Comparison of ENCODE assay signal across 12 cellular contexts in the genomic region with DNA sequence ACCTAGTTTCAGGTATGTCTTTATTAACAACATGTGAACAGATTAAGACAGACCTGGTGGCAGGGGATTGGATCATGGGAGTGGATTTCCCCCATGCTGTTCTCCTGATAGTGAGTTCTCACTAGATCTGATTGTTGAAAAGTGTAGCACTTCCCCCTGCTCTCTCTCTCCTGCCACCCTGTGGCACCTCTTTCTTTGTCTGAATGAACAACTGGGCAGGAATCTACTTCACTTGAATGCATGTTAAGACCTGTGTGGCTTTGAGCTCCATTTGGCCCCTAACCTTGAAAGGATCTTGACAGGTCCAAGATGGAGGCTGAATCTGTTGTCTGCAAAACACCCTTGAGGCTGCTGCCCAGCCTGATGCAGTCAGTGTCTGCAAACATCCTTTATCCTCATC.
A peak's percentile ranks its signal among the peaks of the same experiment; 100 is the strongest.
DNase-seq lines count a peak whose midpoint lies in the region; ATAC-seq and TF ChIP-seq lines count a peak whose summit lies in the region.
"Had no signal": no experiment of that assay in that cellular context is flagged by ENCODE, and none has a peak within 500 bp of the region (broad histone marks: within the 10 kb centered on the region; RNA-seq: fewer than 3 reads in every experiment).

No MANE protein-coding gene starts in this region.

- H3K9me3 ChIP-seq in adipocyte (ENCODE audit: control insufficient read depth, low read length) = no peaks in the 10 kb centered on the region
- H3K9me3 ChIP-seq: upper lobe of left lung had no signal

- H3K4me1 ChIP-seq in adipocyte (ENCODE audit: control insufficient read depth, insufficient read depth, low read length) = no peaks in the 10 kb centered on the region
- H3K4me1 ChIP-seq: upper lobe of left lung had no signal

- no peak overlapping the region for H3K9ac ChIP-seq in adipocyte (ENCODE audit: low read length)

- TF ChIP-seq CTCF in LNCaP clone FGC (IDR thresholded peaks at IDR 0.05; ENCODE audit: control insufficient read depth, extremely low read depth, insufficient read depth) = peak; percentile 16; the same call in 1 of the 2 replicates
- TF ChIP-seq CTCF in osteocyte (IDR thresholded peaks at IDR 0.05) = peak; percentile 31

- peaks cover 7% of the 10 kb centered on the region for H3K9me3 Mint-ChIP-seq in osteocyte (ENCODE audit: unreplicated experiment)
- peaks cover 12 to 13% of the 10 kb centered on the region in 2 donors for H3K9me3 Mint-ChIP-seq in stimulated activated naive CD8-positive, alpha-beta T cell treated with anti-CD3 and anti-CD28 coated beads, Interleukin-15, amount 100 ng/mL, for 72 hours

- H3K27ac Mint-ChIP-seq in osteocyte (ENCODE audit: unreplicated experiment) = no peak overlapping the region
- H3K27ac Mint-ChIP-seq in stimulated activated naive CD8-positive, alpha-beta T cell treated with anti-CD3 and anti-CD28 coated beads, Interleukin-15, amount 100 ng/mL, for 72 hours = no peak overlapping the region
- H3K27ac Mint-ChIP-seq: activated T-helper 1 cell treated with anti-CD3 and anti-CD28 coated beads, Interleukin-12 subunit alpha, Interleukin-12 subunit beta, Interleukin-2, Interleukin-4 antibody, amounts not matched to agents 30 ng/mL and 10 ng/mL and 1 ng/mL, durations not matched to agents 14 hours and 24 hours and 36 hours had no signal

- DNase-seq in NCI-H82 (lab: John Stamatoyannopoulos, UW) (peak; percentile 27), NCI-H82 treated with DMSO at 0.1 percent for 48 hours (lab: John Stamatoyannopoulos, UW; ENCODE audit: unreplicated experiment) (no peak), LNCaP clone FGC (ENCODE audit: low read depth) (no peak), adipocyte (ENCODE audit: low read depth) (peak; percentile 20), osteocyte (ENCODE audit: extremely low spot score, unreplicated experiment) (peak; percentile 40), ecto neural progenitor cell (ENCODE audit: low spot score) (no peak), NCI-H446 treated with DMSO at 0.1 percent for 48 hours (lab: John Stamatoyannopoulos, UW) (no peak)
- no peak for DNase-seq in stimulated activated naive CD8-positive, alpha-beta T cell treated with anti-CD3 and anti-CD28 coated beads, Interleukin-15, amount 100 ng/mL, for 72 hours
- DNase-seq: upper lobe of left lung had no signal

- no peaks in the 10 kb centered on the region for H3K36me3 ChIP-seq in adipocyte (ENCODE audit: control insufficient read depth, insufficient read depth, low read length, severe bottlenecking)
- H3K36me3 ChIP-seq: upper lobe of left lung had no signal

- H3K36me3 Mint-ChIP-seq in osteocyte (ENCODE audit: unreplicated experiment) = no peaks in the 10 kb centered on the region
- H3K36me3 Mint-ChIP-seq: CD14-positive monocyte had no signal

- H3K4me3 ChIP-seq in LNCaP clone FGC (ENCODE audit: low read depth, low read length) (no peak overlapping the region), adipocyte (ENCODE audit: low read length) (no peak overlapping the region)
- H3K4me3 ChIP-seq: lung, upper lobe of left lung had no signal

- H3K4me1 Mint-ChIP-seq in osteocyte (ENCODE audit: unreplicated experiment) = no peaks in the 10 kb centered on the region
- no peaks in the 10 kb centered on the region for H3K4me1 Mint-ChIP-seq in stimulated activated naive CD8-positive, alpha-beta T cell treated with anti-CD3 and anti-CD28 coated beads, Interleukin-15, amount 100 ng/mL, for 72 hours

- ATAC-seq in stimulated activated naive CD8-positive, alpha-beta T cell treated with anti-CD3 and anti-CD28 coated beads, Interleukin-15, amount 100 ng/mL, for 72 hours = no peak

- no peaks in the 10 kb centered on the region for H3K27me3 ChIP-seq in adipocyte (replicated peaks; ENCODE audit: control insufficient read depth, insufficient read depth, low read length)
- H3K27me3 ChIP-seq: upper lobe of left lung had no signal

- peaks cover 21% of the 10 kb centered on the region for H3K27me3 Mint-ChIP-seq in osteocyte (ENCODE audit: unreplicated experiment)
- no peaks in the 10 kb centered on the region for H3K27me3 Mint-ChIP-seq in stimulated activated naive CD8-positive, alpha-beta T cell treated with anti-CD3 and anti-CD28 coated beads, Interleukin-15, amount 100 ng/mL, for 72 hours

- H3K4me3 Mint-ChIP-seq in osteocyte (ENCODE audit: unreplicated experiment) = no peak overlapping the region
- H3K4me3 Mint-ChIP-seq in stimulated activated naive CD8-positive, alpha-beta T cell treated with anti-CD3 and anti-CD28 coated beads, Interleukin-15, amount 100 ng/mL, for 72 hours = no peak overlapping the region
- H3K4me3 Mint-ChIP-seq: activated T-helper 1 cell treated with anti-CD3 and anti-CD28 coated beads, Interleukin-12 subunit alpha, Interleukin-12 subunit beta, Interleukin-2, Interleukin-4 antibody, amounts not matched to agents 30 ng/mL and 10 ng/mL and 1 ng/mL, durations not matched to agents 14 hours and 24 hours and 36 hours; CD14-positive monocyte had no signal

Comparison
In these comparisons a context has a peak if more than half of its experiments do, and no peak if none do; other contexts are left out.
1. DNase-seq: peak in NCI-H82 (single experiment), adipocyte (single experiment) and osteocyte (single experiment); none in NCI-H82 treated with DMSO at 0.1 percent for 48 hours (single experiment), LNCaP clone FGC (single experiment), stimulated activated naive CD8-positive, alpha-beta T cell treated with anti-CD3 and anti-CD28 coated beads, Interleukin-15, amount 100 ng/mL, for 72 hours (0 of 2), ecto neural progenitor cell (single experiment) and NCI-H446 treated with DMSO at 0.1 percent for 48 hours (single experiment).